12 cellular contexts compared by ENCODE assay signal in the genomic region with DNA sequence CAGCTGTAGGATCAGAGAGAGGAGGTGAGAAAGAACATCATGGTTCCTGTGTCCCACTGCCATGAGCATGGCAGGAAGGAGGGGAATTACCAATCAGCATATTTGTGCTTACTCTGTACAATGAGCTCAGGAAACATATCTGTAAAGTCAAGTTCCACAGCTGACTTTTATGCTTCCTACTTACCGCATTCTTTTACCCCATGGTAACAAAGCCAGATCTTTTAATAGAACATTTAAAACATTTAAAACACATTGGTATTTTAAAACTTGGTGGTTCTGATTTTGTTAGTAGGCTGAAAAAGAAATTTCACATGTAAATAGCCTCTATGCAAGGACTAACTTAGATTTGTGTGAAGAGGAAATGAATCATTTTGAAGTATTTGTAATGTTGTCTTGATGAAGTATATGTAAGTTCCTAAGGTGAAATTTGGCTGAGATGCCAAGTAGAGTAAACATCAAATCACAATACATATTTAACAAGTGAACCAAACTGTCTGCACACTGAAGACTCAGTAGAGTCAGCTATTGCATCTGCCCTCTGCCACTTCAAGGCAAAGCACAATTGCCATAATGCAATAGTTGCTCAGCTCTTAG.
DNase-seq lines count a peak whose midpoint lies in the region; ATAC-seq, FAIRE-seq and TF ChIP-seq lines count a peak whose summit lies in the region.
"Had no signal": no experiment of that assay in that cellular context is flagged by ENCODE, and none has a peak within 500 bp of the region (broad histone marks: within the 10 kb centered on the region; RNA-seq: fewer than 3 reads in every experiment).

No MANE protein-coding gene starts in this region.

- no peaks in the 10 kb centered on the region for H3K27me3 Mint-ChIP-seq in CD8-positive, alpha-beta T cell (ENCODE audit: low read depth)
- H3K27me3 Mint-ChIP-seq in activated B cell treated with CpG ODN at 0.5 μM for 24 hours = no peaks in the 10 kb centered on the region

- peaks cover 48% of the 10 kb centered on the region for H3K36me3 Mint-ChIP-seq in CD8-positive, alpha-beta T cell
- peaks cover 49% of the 10 kb centered on the region for H3K36me3 Mint-ChIP-seq in activated B cell treated with CpG ODN at 0.5 μM for 24 hours (ENCODE audit: low read depth)

- H3K27me3 ChIP-seq in CD8-positive, alpha-beta T cell (ENCODE audit: insufficient read depth, low read length) = no peaks in the 10 kb centered on the region
- H3K27me3 ChIP-seq: thyroid gland had no signal

- CTCF ChIA-PET in CD8-positive, alpha-beta T cell (lab: Charles Lee) = interaction anchor here (1.1 to 1.3 kb wide), 3 partner anchors 8 to 56 kb away, joined by 3 read pairs; no protein-coding TSS in a partner anchor
- CTCF ChIA-PET in activated B cell treated with CpG ODN at 0.5 μM for 24 hours (lab: Charles Lee) = interaction anchor here (0.8 to 1.0 kb wide), 2 partner anchors 208 to 210 kb away, joined by 3 to 4 read pairs; no protein-coding TSS in a partner anchor

- no peaks in the 10 kb centered on the region for H3K4me1 ChIP-seq in CD8-positive, alpha-beta T cell (ENCODE audit: insufficient read depth, low read length)
- H3K4me1 ChIP-seq: thyroid gland had no signal

- intact Hi-C loops in CD8-positive, alpha-beta T cell (cut with DNase I, micrococcal nuclease) = loop anchor here in 1 of 2 experiments (1.0 kb wide), 1 partner anchor 9 kb away; no protein-coding TSS in a partner anchor
- intact Hi-C loops in activated B cell treated with CpG ODN at 0.5 μM for 24 hours (cut with micrococcal nuclease) = loop anchor here (2.0 kb wide), 1 partner anchor 16 kb away; no protein-coding TSS in a partner anchor

- no peak for FAIRE-seq in urothelium cell line (lab: Jason Lieb, UNC)
- FAIRE-seq: G401.6 had no signal

- no peak for TF ChIP-seq CTCF in CD8-positive, alpha-beta T cell (IDR thresholded peaks at IDR 0.05)
- no peak for TF ChIP-seq CTCF in activated B cell treated with CpG ODN at 0.5 μM for 24 hours (IDR thresholded peaks at IDR 0.05)

- peaks cover 29% of the 10 kb centered on the region for H3K36me3 ChIP-seq in CD8-positive, alpha-beta T cell (ENCODE audit: insufficient read depth, low read length)
- H3K36me3 ChIP-seq: thyroid gland had no signal

- H3K4me3 Mint-ChIP-seq in CD8-positive, alpha-beta T cell = no peak overlapping the region
- peak overlapping the region; percentile 37 for H3K4me3 Mint-ChIP-seq in activated B cell treated with CpG ODN at 0.5 μM for 24 hours

- no peak for ATAC-seq in CD8-positive, alpha-beta T cell
- ATAC-seq in HG02588 (IDR thresholded peaks at IDR 0.05; ENCODE audit: unreplicated experiment) = peak; percentile 19
- ATAC-seq in activated B cell treated with CpG ODN at 0.5 μM for 24 hours (ENCODE audit: low read depth) = peak; percentile 37
- no peak for ATAC-seq in HG03565 (IDR thresholded peaks at IDR 0.05; ENCODE audit: unreplicated experiment)

- no peak overlapping the region for H3K4me3 ChIP-seq in CD8-positive, alpha-beta T cell (ENCODE audit: low read depth, low read length)
- H3K4me3 ChIP-seq: thyroid gland had no signal

- POLR2A ChIA-PET in CD8-positive, alpha-beta T cell (lab: Charles Lee) = no interaction called here
- POLR2A ChIA-PET in activated B cell treated with CpG ODN at 0.5 μM for 24 hours (lab: Charles Lee) = interaction anchor here (0.7 to 1.5 kb wide), 2 partner anchors 11 to 28 kb away, joined by 3 to 4 read pairs; no protein-coding TSS in a partner anchor

- no peak overlapping the region for H3K27ac ChIP-seq in CD8-positive, alpha-beta T cell (ENCODE audit: low read depth, low read length)
- H3K27ac ChIP-seq: thyroid gland had no signal

- no peaks in the 10 kb centered on the region for H3K9me3 Mint-ChIP-seq in CD8-positive, alpha-beta T cell
- no peaks in the 10 kb centered on the region for H3K9me3 Mint-ChIP-seq in activated B cell treated with CpG ODN at 0.5 μM for 24 hours

- no peaks in the 10 kb centered on the region for H3K9me3 ChIP-seq in CD8-positive, alpha-beta T cell (ENCODE audit: low read length)
- H3K9me3 ChIP-seq: thyroid gland had no signal

- H3K27ac Mint-ChIP-seq in CD8-positive, alpha-beta T cell = peak overlapping the region; percentile 56
- H3K27ac Mint-ChIP-seq in activated B cell treated with CpG ODN at 0.5 μM for 24 hours = peak overlapping the region; percentile 88

- H3K4me1 Mint-ChIP-seq in CD8-positive, alpha-beta T cell (ENCODE audit: low read depth) = peaks cover 34% of the 10 kb centered on the region
- peaks cover 29% of the 10 kb centered on the region for H3K4me1 Mint-ChIP-seq in activated B cell treated with CpG ODN at 0.5 μM for 24 hours

- no peak for DNase-seq in CD8-positive, alpha-beta T cell
- DNase-seq in activated B cell treated with CpG ODN at 0.5 μM for 24 hours (no peak), kidney glomerular epithelial cell (lab: John Stamatoyannopoulos, UW) (peak; percentile 6), NCI-H1092 treated with DMSO at 0.1 percent for 48 hours (lab: John Stamatoyannopoulos, UW) (no peak), GOT3 (lab: John Stamatoyannopoulos, UW) (no peak), urothelium cell line (ENCODE audit: low spot score) (no peak)
- DNase-seq: MV-4-11, SHP77 treated with DMSO at 0.1 percent for 48 hours, thyroid gland had no signal

Comparison
In these comparisons a context has a peak if more than half of its experiments do, and no peak if none do; other contexts are left out.
1. ATAC-seq: peak in HG02588 (single experiment) and activated B cell treated with CpG ODN at 0.5 μM for 24 hours (single experiment); none in CD8-positive, alpha-beta T cell (single experiment) and HG03565 (single experiment).